1 cellular context compared by ENCODE assay signal in genomic region chr1:26692211-26692792, GRCh38.
TF ChIP-seq lines count a peak whose summit lies in the region.

No MANE protein-coding gene starts in this region.

TF ChIP-seq in K562, 482 proteins besides CTCF, POLR2A, EP300 and RAD21 (continued from another document):
- TF ChIP-seq ZHX1 (conservative IDR thresholded peaks at IDR 0.05; ENCODE audit: low read length) (peak; percentile 42; the same call in 1 of the 2 replicates), ZNF121 (CRISPR knock-in tag; conservative IDR thresholded peaks at IDR 0.05) (no peak), ZNF174 (CRISPR knock-in tag; IDR thresholded peaks at IDR 0.05) (no peak), CTCFL (IDR thresholded peaks at IDR 0.05; ENCODE audit: borderline replicate concordance, insufficient read depth, low read depth, low read length, poor library complexity, severe bottlenecking) (no peak), BCOR (IDR thresholded peaks at IDR 0.05) (peak; percentile 82), NCOA4 (IDR thresholded peaks at IDR 0.05; ENCODE audit: partially characterized antibody) (no peak), SFPQ (IDR thresholded peaks at IDR 0.05; ENCODE audit: low read depth, low read length) (no peak), NFXL1 (CRISPR knock-in tag; IDR thresholded peaks at IDR 0.05) (no peak), CLOCK (CRISPR knock-in tag; IDR thresholded peaks at IDR 0.05; ENCODE audit: borderline replicate concordance) (no peak), ZNF134 (CRISPR knock-in tag; conservative IDR thresholded peaks at IDR 0.05) (peak; percentile 76), IFI16 (CRISPR knock-in tag; IDR thresholded peaks at IDR 0.05) (no peak), ZNF695 (CRISPR knock-in tag; IDR thresholded peaks at IDR 0.05) (no peak), RCOR1 (IDR thresholded peaks at IDR 0.05; ENCODE audit: borderline replicate concordance in 1 of 2, low read depth in 2 of 2, low read length in 2 of 2) (peak in 1 of 2 experiments; percentile 58; a peak in 1 of 4 replicates), FOXA1 (IDR thresholded peaks at IDR 0.05; ENCODE audit: borderline replicate concordance) (no peak), SLC30A9 (CRISPR knock-in tag; IDR thresholded peaks at IDR 0.05) (no peak), CC2D1A (IDR thresholded peaks at IDR 0.05) (no peak; the same call in none of the 2 replicates)
TF ChIP-seq in K562: peak in this region for 149.
